ENCODE assay signal across 11 cellular contexts in genomic region chr11:34012734-34013133, GRCh38.
"Had no signal": no experiment of that assay in that cellular context is flagged by ENCODE, and none has a peak within 500 bp of the region (broad histone marks: within the 10 kb centered on the region; RNA-seq: fewer than 3 reads in every experiment).

No MANE protein-coding gene starts in this region.

- H2AFZ ChIP-seq: GM23248, GM23338 had no signal

- H3K36me3 ChIP-seq: HAP-1 had no signal

- ATAC-seq: GM23338, HCT116 had no signal

- H3K27ac ChIP-seq: GM23248 had no signal

- H3K9me3 ChIP-seq: HAP-1 had no signal

- H3K9ac ChIP-seq: GM23248 had no signal

- H3K4me1 ChIP-seq: HAP-1 had no signal

- H3K4me2 ChIP-seq: GM23338 had no signal

- H3K4me3 ChIP-seq: GM23248, GM23338, HAP-1 had no signal

- DNase-seq: GM23248, GOT3, H7, H9, HCEC 1CT, HFFc6 had no signal

- FAIRE-seq: H1, H54 had no signal
